In the genomic region with DNA sequence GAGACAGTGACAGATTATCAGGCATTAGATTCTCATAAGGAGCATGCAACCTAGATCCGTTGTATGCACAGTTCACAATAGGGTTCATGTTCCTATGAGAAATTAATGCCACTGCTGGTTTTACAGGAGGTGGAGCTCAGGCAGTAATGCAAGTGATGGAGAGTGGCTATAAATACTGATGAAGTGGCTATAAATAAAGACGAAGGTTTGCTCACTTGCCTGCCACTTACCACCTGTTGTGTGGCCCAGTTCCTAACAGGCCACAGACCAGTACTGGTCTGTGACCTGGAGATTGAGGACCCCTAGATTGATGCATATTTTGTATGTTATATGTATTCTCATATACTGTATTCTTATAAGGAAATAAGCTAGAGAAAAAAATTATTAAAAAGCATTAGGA, we compare ENCODE assay signal across 28 cellular contexts.
"Had no signal": no experiment of that assay in that cellular context is flagged by ENCODE, and none has a peak within 500 bp of the region (broad histone marks: within the 10 kb centered on the region; RNA-seq: fewer than 3 reads in every experiment).

No MANE protein-coding gene starts in this region.

- H3K36me3 ChIP-seq: stomach, suprapubic skin, thoracic aorta, thyroid gland, tibial artery, tibial nerve, transverse colon, upper lobe of left lung, upper lobe of right lung, uterus, vagina had no signal

- H3K4me1 ChIP-seq: stomach, suprapubic skin, testis, thyroid gland, tibial artery, tibial nerve, transverse colon, upper lobe of left lung, upper lobe of right lung, uterus, vagina had no signal

- DNase-seq: stimulated activated CD4-positive, alpha-beta T cell treated with anti-CD3 and anti-CD28 coated beads, Interleukin-2, amount 100 ng/mL, for 48 hours; stimulated activated CD4-positive, alpha-beta T cell treated with anti-CD3 and anti-CD28 coated beads, Interleukin-4, amount 100 ng/mL, for 1 hour; stimulated activated CD4-positive, alpha-beta T cell treated with anti-CD3 and anti-CD28 coated beads, Interleukin-4, amount 100 ng/mL, for 24 hours; stimulated activated CD4-positive, alpha-beta T cell treated with anti-CD3 and anti-CD28 coated beads, Interleukin-4, amount 100 ng/mL, for 4 hours; stimulated activated CD8-positive, alpha-beta memory T cell treated with anti-CD3 and anti-CD28 coated beads, Interleukin-4, amount 100 ng/mL, for 48 hours; stimulated activated naive B cell treated with anti-CD40 and anti-IgM and Interleukin-4, amounts not matched to agents 10 μg/mL and 1 μg/mL and 100 μg/mL, for 72 hours; stimulated activated naive CD4-positive, alpha-beta T cell; stimulated activated naive CD4-positive, alpha-beta T cell treated with Interleukin-2 at 50 U/mL for 16 hours; stimulated activated naive CD8-positive, alpha-beta T cell treated with anti-CD3 and anti-CD28 coated beads, Interleukin-15, amount 100 ng/mL, for 72 hours; stimulated activated naive CD8-positive, alpha-beta T cell treated with anti-CD3 and anti-CD28 coated beads, Interleukin-15, Interleukin-2, amounts not matched to agents 100 U/mL and 50 U/mL, for 24 hours; stomach; substantia nigra; testis; thyroid gland; tibial artery; transverse colon; trophoblast cell; upper lobe of left lung; upper lobe of right lung; uterus had no signal

- H3K27ac Mint-ChIP-seq: stimulated activated effector memory CD8-positive, alpha-beta T cell treated with anti-CD3 and anti-CD28 coated beads, Interleukin-12 subunit alpha, Interleukin-12 subunit beta, amount 100 ng/mL, for 72 hours; stimulated activated memory B cell treated with anti-CD40 and anti-IgM and Interleukin-4, amounts not matched to agents 10 μg/mL and 1 μg/mL and 100 μg/mL, for 72 hours; stimulated activated naive B cell treated with anti-CD40 and anti-IgM and Interleukin-4, amounts not matched to agents 10 μg/mL and 1 μg/mL and 100 μg/mL, for 72 hours; stimulated activated naive CD8-positive, alpha-beta T cell treated with anti-CD3 and anti-CD28 coated beads, Interleukin-15, amount 100 ng/mL, for 72 hours; stimulated activated naive CD8-positive, alpha-beta T cell treated with anti-CD3 and anti-CD28 coated beads, Interleukin-15, Interleukin-2, amounts not matched to agents 100 ng/mL and 50 ng/mL, for 24 hours; type B pancreatic cell had no signal

- H3K27me3 Mint-ChIP-seq: stimulated activated memory B cell treated with anti-CD40 and anti-IgM and Interleukin-4, amounts not matched to agents 10 μg/mL and 1 μg/mL and 100 μg/mL, for 72 hours; stimulated activated naive B cell treated with anti-CD40 and anti-IgM and Interleukin-4, amounts not matched to agents 10 μg/mL and 1 μg/mL and 100 μg/mL, for 72 hours; stimulated activated naive CD8-positive, alpha-beta T cell treated with anti-CD3 and anti-CD28 coated beads, Interleukin-15, amount 100 ng/mL, for 72 hours; type B pancreatic cell had no signal

- ATAC-seq: stimulated activated effector memory CD8-positive, alpha-beta T cell treated with anti-CD3 and anti-CD28 coated beads, Interleukin-12 subunit alpha, Interleukin-12 subunit beta, amount 100 ng/mL, for 72 hours; stimulated activated memory B cell treated with anti-CD40 and anti-IgM and Interleukin-4, amounts not matched to agents 10 μg/mL and 1 μg/mL and 100 μg/mL, for 72 hours; stimulated activated naive B cell treated with anti-CD40 and anti-IgM and Interleukin-4, amounts not matched to agents 10 μg/mL and 1 μg/mL and 100 μg/mL, for 72 hours; stimulated activated naive CD8-positive, alpha-beta T cell treated with anti-CD3 and anti-CD28 coated beads, Interleukin-15, amount 100 ng/mL, for 72 hours; stimulated activated naive CD8-positive, alpha-beta T cell treated with anti-CD3 and anti-CD28 coated beads, Interleukin-15, Interleukin-2, amounts not matched to agents 100 U/mL and 50 U/mL, for 24 hours; upper lobe of right lung had no signal

- H3K4me1 Mint-ChIP-seq: stimulated activated effector memory CD8-positive, alpha-beta T cell treated with anti-CD3 and anti-CD28 coated beads, Interleukin-12 subunit alpha, Interleukin-12 subunit beta, amount 100 ng/mL, for 72 hours; stimulated activated memory B cell treated with anti-CD40 and anti-IgM and Interleukin-4, amounts not matched to agents 10 μg/mL and 1 μg/mL and 100 μg/mL, for 72 hours; stimulated activated naive B cell treated with anti-CD40 and anti-IgM and Interleukin-4, amounts not matched to agents 10 μg/mL and 1 μg/mL and 100 μg/mL, for 72 hours; stimulated activated naive CD8-positive, alpha-beta T cell treated with anti-CD3 and anti-CD28 coated beads, Interleukin-15, amount 100 ng/mL, for 72 hours had no signal

- H3K27me3 ChIP-seq: stomach, suprapubic skin, testis, thyroid gland, tibial artery, tibial nerve, transverse colon, upper lobe of left lung, upper lobe of right lung, uterus, vagina had no signal

- H3K9me3 ChIP-seq: stomach, testis, thoracic aorta, thyroid gland, tibial artery, tibial nerve, transverse colon, upper lobe of right lung, uterus, vagina had no signal

- H3K4me3 Mint-ChIP-seq: stimulated activated effector memory CD8-positive, alpha-beta T cell treated with anti-CD3 and anti-CD28 coated beads, Interleukin-12 subunit alpha, Interleukin-12 subunit beta, amount 100 ng/mL, for 72 hours; stimulated activated memory B cell treated with anti-CD40 and anti-IgM and Interleukin-4, amounts not matched to agents 10 μg/mL and 1 μg/mL and 100 μg/mL, for 72 hours; stimulated activated naive B cell treated with anti-CD40 and anti-IgM and Interleukin-4, amounts not matched to agents 10 μg/mL and 1 μg/mL and 100 μg/mL, for 72 hours; stimulated activated naive CD8-positive, alpha-beta T cell treated with anti-CD3 and anti-CD28 coated beads, Interleukin-15, amount 100 ng/mL, for 72 hours; stimulated activated naive CD8-positive, alpha-beta T cell treated with anti-CD3 and anti-CD28 coated beads, Interleukin-15, Interleukin-2, amounts not matched to agents 100 ng/mL and 50 ng/mL, for 24 hours; type B pancreatic cell had no signal

- H3K36me3 Mint-ChIP-seq: stimulated activated effector memory CD8-positive, alpha-beta T cell treated with anti-CD3 and anti-CD28 coated beads, Interleukin-12 subunit alpha, Interleukin-12 subunit beta, amount 100 ng/mL, for 72 hours; stimulated activated memory B cell treated with anti-CD40 and anti-IgM and Interleukin-4, amounts not matched to agents 10 μg/mL and 1 μg/mL and 100 μg/mL, for 72 hours; stimulated activated naive B cell treated with anti-CD40 and anti-IgM and Interleukin-4, amounts not matched to agents 10 μg/mL and 1 μg/mL and 100 μg/mL, for 72 hours; type B pancreatic cell had no signal

- H3K27ac ChIP-seq: stomach, suprapubic skin, testis, thoracic aorta, thyroid gland, tibial artery, tibial nerve, transverse colon, upper lobe of left lung, upper lobe of right lung, uterus, vagina had no signal

- H3K4me3 ChIP-seq: stomach, suprapubic skin, testis, thoracic aorta, thyroid gland, tibial artery, tibial nerve, transverse colon, upper lobe of left lung, upper lobe of right lung, uterus, vagina had no signal
